In genomic region chr7:86814980-86815379, GRCh38 we compare ENCODE assay signal across 9 cellular contexts.
A peak's percentile ranks its signal among the peaks of the same experiment; 100 is the strongest.
DNase-seq lines count a peak whose midpoint lies in the region; ATAC-seq, FAIRE-seq and TF ChIP-seq lines count a peak whose summit lies in the region.
"Had no signal": no experiment of that assay in that cellular context is flagged by ENCODE, and none has a peak within 500 bp of the region (broad histone marks: within the 10 kb centered on the region; RNA-seq: fewer than 3 reads in every experiment).

No MANE protein-coding gene starts in this region.

- no peaks in the 10 kb centered on the region for H3K9me3 Mint-ChIP-seq in CD14-positive monocyte

- no peaks in the 10 kb centered on the region for H3K36me3 Mint-ChIP-seq in CD14-positive monocyte

- TF ChIP-seq POLR2A in H54 (IDR thresholded peaks at IDR 0.05; ENCODE audit: low read depth, low read length) = no peak

- peak; percentile 45 for ATAC-seq in HG03565 (IDR thresholded peaks at IDR 0.05; ENCODE audit: unreplicated experiment)

- peaks cover 0 to 3% (median 0%) of the 10 kb centered on the region in 3 donors for H3K27me3 Mint-ChIP-seq in CD14-positive monocyte (ENCODE audit: low read depth in 3 of 3)

- no peak overlapping the region for H3K4me3 Mint-ChIP-seq in CD14-positive monocyte

- H3K4me3 ChIP-seq in GM12864 (ENCODE audit: low read depth, low read length) = no peak overlapping the region
- H3K4me3 ChIP-seq: lung had no signal

- TF ChIP-seq CTCF in GM12864 (IDR thresholded peaks at IDR 0.05; ENCODE audit: low read depth, low read length, missing control alignments) (peak; percentile 64), CD14-positive monocyte (IDR thresholded peaks at IDR 0.05) (no peak)

- intact Hi-C loops in CD14-positive monocyte (cut with micrococcal nuclease) = no loop called here

- no peak overlapping the region for H3K27ac Mint-ChIP-seq in CD14-positive monocyte

- peak; percentile 31 for DNase-seq in GM12864 (ENCODE audit: low read depth)
- DNase-seq in SKM-1 (lab: John Stamatoyannopoulos, UW; ENCODE audit: unreplicated experiment) = peak; percentile 18
- DNase-seq in inferior parietal cortex (ENCODE audit: extremely low spot score) = peak; percentile 72
- DNase-seq in CD14-positive monocyte (ENCODE audit: low spot score) = no peak
- DNase-seq in H54 (ENCODE audit: insufficient read length, low spot score) = no peak
- no peak for DNase-seq in HCEC 1CT
- DNase-seq in NCI-H2196 treated with DMSO at 0.1 percent for 48 hours (lab: John Stamatoyannopoulos, UW; ENCODE audit: unreplicated experiment) = no peak

- no peak for FAIRE-seq in H54 (lab: Jason Lieb, UNC)

- no peaks in the 10 kb centered on the region for H3K4me1 Mint-ChIP-seq in CD14-positive monocyte

Comparison
In these comparisons a context has a peak if more than half of its experiments do, and no peak if none do; other contexts are left out.
1. DNase-seq: peak in GM12864 (single experiment), SKM-1 (single experiment) and inferior parietal cortex (single experiment); none in CD14-positive monocyte (single experiment), H54 (single experiment), HCEC 1CT (single experiment) and NCI-H2196 treated with DMSO at 0.1 percent for 48 hours (single experiment).